ENCODE assay signal across 26 cellular contexts in the genomic region with DNA sequence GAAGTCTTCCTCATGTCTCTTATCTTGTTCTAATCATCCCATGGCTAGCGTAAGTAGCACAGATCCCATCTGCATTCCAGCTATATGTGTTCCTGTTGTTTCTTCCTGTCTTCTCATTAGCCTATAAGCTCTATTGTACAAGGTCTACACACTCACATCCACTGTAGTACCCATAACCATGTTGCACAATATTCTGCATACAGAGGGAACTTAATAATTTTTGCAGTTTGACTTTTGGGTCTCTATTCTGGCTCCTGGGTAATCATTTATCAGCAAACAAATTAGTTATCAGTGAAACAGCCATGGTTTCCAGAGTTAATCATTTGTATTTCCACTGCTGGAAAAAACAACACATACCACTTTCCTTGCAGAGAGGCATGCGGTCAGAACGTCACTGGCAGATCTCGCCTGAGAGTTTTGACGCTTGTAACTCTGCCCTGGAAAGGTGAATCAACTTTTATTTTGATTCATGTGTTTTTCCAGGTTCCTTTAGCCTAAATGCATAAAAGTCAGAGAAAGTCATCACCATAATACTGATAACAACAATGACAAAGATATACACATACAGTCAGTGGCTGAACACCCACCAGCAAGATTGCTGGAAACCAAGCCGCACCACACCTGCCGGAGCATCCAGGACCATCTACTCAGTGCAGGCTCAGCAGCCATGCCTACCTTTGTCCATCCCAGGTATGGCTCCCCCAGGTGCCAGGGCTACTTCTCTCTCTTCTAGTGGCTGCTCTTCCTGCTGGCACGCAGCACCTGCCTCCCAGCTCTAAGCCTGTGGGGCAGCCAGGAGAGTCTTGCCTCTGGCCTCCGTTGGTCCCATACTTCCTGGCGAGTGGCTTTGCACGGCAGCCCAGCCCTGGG.
DNase-seq lines count a peak whose midpoint lies in the region; ATAC-seq, FAIRE-seq and TF ChIP-seq lines count a peak whose summit lies in the region.
"Had no signal": no experiment of that assay in that cellular context is flagged by ENCODE, and none has a peak within 500 bp of the region (broad histone marks: within the 10 kb centered on the region; RNA-seq: fewer than 3 reads in every experiment).

No MANE protein-coding gene starts in this region.

- H3K4me3 ChIP-seq in A549: peak overlapping the region; percentile 24; the same call in 2 of the 3 replicates
- H3K4me3 ChIP-seq in hepatocyte: no peak overlapping the region
- H3K4me3 ChIP-seq: lung, thoracic aorta had no signal

- H4K20me1 ChIP-seq in hepatocyte (ENCODE audit: insufficient read depth, poor library complexity, severe bottlenecking): no peaks in the 10 kb centered on the region

- H3K27ac ChIP-seq in A549 (peak overlapping the region; percentile 71 to 88), hepatocyte (peak overlapping the region; percentile 77)
- H3K27ac ChIP-seq: epithelial cell of prostate, Peyer's patch, thoracic aorta, VCaP had no signal

- TF ChIP-seq CTCF in A549 (IDR thresholded peaks at IDR 0.05): no peak
- no peak for TF ChIP-seq CTCF in hepatocyte (IDR thresholded peaks at IDR 0.05; ENCODE audit: poor library complexity)

- peaks cover 3% of the 10 kb centered on the region for H3K79me2 ChIP-seq in hepatocyte

- POLR2A ChIA-PET in A549 (lab: Yijun Ruan, JAX): no interaction called here

- CTCF ChIA-PET in A549 (lab: Yijun Ruan, JAX): no interaction called here

- TF ChIP-seq POLR2A in A549 (IDR thresholded peaks at IDR 0.05; ENCODE audit: low read length): no peak

- DNase-seq in A549 (ENCODE audit: low read depth in 1 of 2, low spot score in 1 of 2) (peak; percentile 22 to 59), HK-2 (ENCODE audit: unreplicated experiment) (peak; percentile 54), hepatocyte (ENCODE audit: low spot score) (peak; percentile 64), mucosa of gallbladder (ENCODE audit: low spot score) (peak; percentile 65), COLO829 (ENCODE audit: low spot score) (no peak), NCI-H510A (lab: John Stamatoyannopoulos, UW) (no peak), epidermal melanocyte (ENCODE audit: insufficient read length, low spot score) (no peak), ecto neural progenitor cell (ENCODE audit: low spot score) (no peak)
- DNase-seq: activated CD4-positive, alpha-beta T cell treated with anti-CD3 and anti-CD28 coated beads for 4 hours; effector CD8-positive, alpha-beta T cell; MV-4-11; natural killer cell; NCI-H1436; NCI-H2081 treated with DMSO at 0.1 percent for 48 hours; NCI-H345; occipital lobe; Peyer's patch; SHP77 treated with DMSO at 0.1 percent for 48 hours; stimulated activated naive CD4-positive, alpha-beta T cell had no signal

- ATAC-seq in A549: peak; percentile 38 to 63; a peak in 4 of 6 replicates
- ATAC-seq: natural killer cell had no signal

- H3K9me2 ChIP-seq in hepatocyte (replicated peaks; ENCODE audit: insufficient read depth): no peaks in the 10 kb centered on the region

- H3K4me2 ChIP-seq in A549 (peak overlapping the region; percentile 59), hepatocyte (peak overlapping the region; percentile 20)

- TF ChIP-seq EP300 in A549 (IDR thresholded peaks at IDR 0.05): peak in 1 of 2 experiments; percentile 36; a peak in 1 of 5 replicates

- FAIRE-seq in A549 (lab: Jason Lieb, UNC): no peak
- FAIRE-seq: bronchial epithelial cell, islet of Langerhans, urothelium cell line had no signal

- TF ChIP-seq RAD21 in A549 (conservative IDR thresholded peaks at IDR 0.05 in 1 of 2, IDR thresholded peaks at IDR 0.05 in 1 of 2): 0 out of 5 replicates have a peak, but pooled peaks of 1 of the 2 experiments have one; percentile 1

- H3K9me3 ChIP-seq in A549 (no peaks in the 10 kb centered on the region), hepatocyte (ENCODE audit: low read depth) (no peaks in the 10 kb centered on the region)
- H3K9me3 ChIP-seq: Peyer's patch, thoracic aorta had no signal

- no peaks in the 10 kb centered on the region for H3K36me3 ChIP-seq in hepatocyte (replicated peaks; ENCODE audit: insufficient read depth, low read depth)
- H3K36me3 ChIP-seq: Peyer's patch, thoracic aorta had no signal

- H3K4me1 ChIP-seq in A549: peaks cover 85% of the 10 kb centered on the region
- H3K4me1 ChIP-seq in hepatocyte (ENCODE audit: insufficient read depth): peaks cover 21% of the 10 kb centered on the region
- H3K4me1 ChIP-seq: Peyer's patch had no signal

- WGBS in A549 (ENCODE audit: missing lambda C conversion rate): 54% methylated on average over 11 of the region's 11 CpGs
- WGBS in hepatocyte (ENCODE audit: low lambda C conversion rate, missing lambda C conversion rate): 67% methylated on average over 11 of the region's 11 CpGs

- no peak overlapping the region for H2AFZ ChIP-seq in hepatocyte

- no peaks in the 10 kb centered on the region for H3K27me3 ChIP-seq in hepatocyte
- H3K27me3 ChIP-seq: Peyer's patch had no signal

TF ChIP-seq in A549, 52 proteins besides CTCF, POLR2A, EP300 and RAD21:
- TF ChIP-seq, protein P1, sequence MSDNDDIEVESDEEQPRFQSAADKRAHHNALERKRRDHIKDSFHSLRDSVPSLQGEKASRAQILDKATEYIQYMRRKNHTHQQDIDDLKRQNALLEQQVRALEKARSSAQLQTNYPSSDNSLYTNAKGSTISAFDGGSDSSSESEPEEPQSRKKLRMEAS (IDR thresholded peaks at IDR 0.05): peak; percentile 81
- TF ChIP-seq MAFK (IDR thresholded peaks at IDR 0.05; ENCODE audit: partially characterized antibody) (no peak), JUN (IDR thresholded peaks at IDR 0.05) (0 out of 5 replicates have a peak, but pooled peaks of 1 of the 2 experiments have one; percentile 37), ZSCAN20 (CRISPR knock-in tag; IDR thresholded peaks at IDR 0.05) (no peak), CEBPB (IDR thresholded peaks at IDR 0.05) (peak; percentile 63 to 86; a peak in 3 of 4 replicates), ZNF302 (CRISPR knock-in tag; IDR thresholded peaks at IDR 0.05) (no peak), FOSL2 (IDR thresholded peaks at IDR 0.05) (no peak), FOSL2 (CRISPR knock-in tag; IDR thresholded peaks at IDR 0.05) (peak; percentile 49), GATA3 (IDR thresholded peaks at IDR 0.05; ENCODE audit: borderline replicate concordance) (peak; percentile 63; the same call in 1 of the 2 replicates)
- TF ChIP-seq, protein P2, sequence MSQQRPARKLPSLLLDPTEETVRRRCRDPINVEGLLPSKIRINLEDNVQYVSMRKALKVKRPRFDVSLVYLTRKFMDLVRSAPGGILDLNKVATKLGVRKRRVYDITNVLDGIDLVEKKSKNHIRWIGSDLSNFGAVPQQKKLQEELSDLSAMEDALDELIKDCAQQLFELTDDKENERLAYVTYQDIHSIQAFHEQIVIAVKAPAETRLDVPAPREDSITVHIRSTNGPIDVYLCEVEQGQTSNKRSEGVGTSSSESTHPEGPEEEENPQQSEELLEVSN (IDR thresholded peaks at IDR 0.05; ENCODE audit: borderline replicate concordance, low read depth): peak; percentile 60; the same call in 1 of the 2 replicates

Comparison
In these comparisons a context has a peak if more than half of its experiments do, and no peak if none do; other contexts are left out.
1. DNase-seq: peak in A549 (2 of 2), HK-2 (single experiment), hepatocyte (single experiment) and mucosa of gallbladder (single experiment); none in COLO829 (single experiment), NCI-H510A (single experiment), epidermal melanocyte (single experiment) and ecto neural progenitor cell (single experiment).